In genomic region chr4:89309154-89309553, GRCh38 we compare ENCODE assay signal across 10 cellular contexts. TPM values are rescaled to one million over a fixed set of nuclear protein-coding genes. Genes with fewer than 3 reads are reported as not detected.
DNase-seq lines count a peak whose midpoint lies in the region; ATAC-seq and TF ChIP-seq lines count a peak whose summit lies in the region.
"Not testable (repeated sequence)": the region's sequence is repeated elsewhere in the genome, so short reads cannot be mapped to it uniquely, and the experiment has no call there.
"Had no signal": no experiment of that assay in that cellular context is flagged by ENCODE, and none has a peak within 500 bp of the region (broad histone marks: within the 10 kb centered on the region; RNA-seq: fewer than 3 reads in every experiment).

No MANE protein-coding gene starts in this region.

- H3K36me3 Mint-ChIP-seq in CD4-positive, CD25-positive, alpha-beta regulatory T cell; brain; naive B cell; neural crest cell (ENCODE audit: low read depth): not testable (repeated sequence)
- peaks cover 13% of the 10 kb centered on the region for H3K36me3 Mint-ChIP-seq in activated CD4-positive, alpha-beta T cell treated with anti-CD3 and anti-CD28 coated beads, Interleukin-2, amount 10 ng/mL, durations not matched to agents 24 days and 14 days (ENCODE audit: low read depth)
- H3K36me3 Mint-ChIP-seq in activated T-helper 17 cell treated with anti-CD3 and anti-CD28 coated beads, Interleukin-2, amount 50 U/mL, for 72 hours (ENCODE audit: low read depth) = peaks cover 24% of the 10 kb centered on the region

- H3K4me3 ChIP-seq in CD4-positive, CD25-positive, alpha-beta regulatory T cell (ENCODE audit: low read depth, low read length); HEK293 (ENCODE audit: low read depth, low read length): not testable (repeated sequence)

- DNase-seq in CD4-positive, CD25-positive, alpha-beta regulatory T cell; activated CD4-positive, alpha-beta T cell treated with anti-CD3 and anti-CD28 coated beads, Interleukin-2, amount 10 ng/mL, durations not matched to agents 24 days and 14 days; naive B cell; neural crest cell (ENCODE audit: low read depth, low spot score): not testable (repeated sequence)

- H3K4me1 Mint-ChIP-seq in CD4-positive, CD25-positive, alpha-beta regulatory T cell = peaks cover 17 to 63% (median 47%) of the 10 kb centered on the region in 4 donors
- H3K4me1 Mint-ChIP-seq in activated CD4-positive, alpha-beta T cell treated with anti-CD3 and anti-CD28 coated beads, Interleukin-2, amount 10 ng/mL, durations not matched to agents 24 days and 14 days = peaks cover 45% of the 10 kb centered on the region
- H3K4me1 Mint-ChIP-seq in activated T-helper 17 cell treated with anti-CD3 and anti-CD28 coated beads, Interleukin-2, amount 50 U/mL, for 72 hours = peaks cover 11% of the 10 kb centered on the region
- H3K4me1 Mint-ChIP-seq in brain = peaks cover 31% of the 10 kb centered on the region
- H3K4me1 Mint-ChIP-seq in naive B cell = peaks cover 10 to 25% (median 13%) of the 10 kb centered on the region in 3 donors
- H3K4me1 Mint-ChIP-seq in neural crest cell = peaks cover 13% of the 10 kb centered on the region

- not testable (repeated sequence) for ATAC-seq in CD4-positive, CD25-positive, alpha-beta regulatory T cell (ENCODE audit: low read depth in 2 of 2); activated T-helper 17 cell treated with anti-CD3 and anti-CD28 coated beads, Interleukin-2, amount 50 U/mL, for 72 hours (replicated peaks); naive B cell (ENCODE audit: low read depth in 2 of 2)

- not testable (repeated sequence) for H3K36me3 ChIP-seq in CD4-positive, CD25-positive, alpha-beta regulatory T cell (ENCODE audit: control insufficient read depth, insufficient read depth, low read length); HEK293 (ENCODE audit: control insufficient read depth in 2 of 2, insufficient read depth in 1 of 2, low read length in 2 of 2)

- H3K27ac Mint-ChIP-seq in CD4-positive, CD25-positive, alpha-beta regulatory T cell = peak overlapping the region in 2 of 3 donors; percentile 8 to 82
- peak overlapping the region; percentile 15 for H3K27ac Mint-ChIP-seq in activated CD4-positive, alpha-beta T cell treated with anti-CD3 and anti-CD28 coated beads, Interleukin-2, amount 10 ng/mL, durations not matched to agents 24 days and 14 days
- not testable (repeated sequence) for H3K27ac Mint-ChIP-seq in activated T-helper 17 cell treated with anti-CD3 and anti-CD28 coated beads, Interleukin-2, amount 50 U/mL, for 72 hours; brain; naive B cell; neural crest cell (ENCODE audit: unreplicated experiment)

- TF ChIP-seq CTCF in HEK293 (tag by site-specific recombination; IDR thresholded peaks at IDR 0.05); brain (conservative IDR thresholded peaks at IDR 0.05); neural crest cell (conservative IDR thresholded peaks at IDR 0.05): not testable (repeated sequence)

- peak overlapping the region in 3 of 4 donors; percentile 96 to 100 (median 98) for H3K4me3 Mint-ChIP-seq in CD4-positive, CD25-positive, alpha-beta regulatory T cell
- peak overlapping the region; percentile 7 for H3K4me3 Mint-ChIP-seq in activated CD4-positive, alpha-beta T cell treated with anti-CD3 and anti-CD28 coated beads, Interleukin-2, amount 10 ng/mL, durations not matched to agents 24 days and 14 days
- peak overlapping the region; percentile 90 for H3K4me3 Mint-ChIP-seq in activated T-helper 17 cell treated with anti-CD3 and anti-CD28 coated beads, Interleukin-2, amount 50 U/mL, for 72 hours
- peak overlapping the region in 3 of 5 experiments; percentile 10 to 89 (median 49) for H3K4me3 Mint-ChIP-seq in brain
- peak overlapping the region in 5 of 8 donors; percentile 7 to 72 (median 49) for H3K4me3 Mint-ChIP-seq in naive B cell
- H3K4me3 Mint-ChIP-seq in neural crest cell = peak overlapping the region; percentile 11

- H3K9me3 ChIP-seq in CD4-positive, CD25-positive, alpha-beta regulatory T cell (ENCODE audit: control insufficient read depth in 2 of 2, low read length in 2 of 2); HEK293 (ENCODE audit: control insufficient read depth, insufficient read depth, low read depth, low read length): not testable (repeated sequence)

- not testable (repeated sequence) for H3K27me3 ChIP-seq in CD4-positive, CD25-positive, alpha-beta regulatory T cell (ENCODE audit: control insufficient read depth, insufficient read depth, low read length)

- not testable (repeated sequence) for H3K9me3 Mint-ChIP-seq in CD4-positive, CD25-positive, alpha-beta regulatory T cell; activated CD4-positive, alpha-beta T cell treated with anti-CD3 and anti-CD28 coated beads, Interleukin-2, amount 10 ng/mL, durations not matched to agents 24 days and 14 days; activated T-helper 17 cell treated with anti-CD3 and anti-CD28 coated beads, Interleukin-2, amount 50 U/mL, for 72 hours; brain; naive B cell; neural crest cell

- intact Hi-C loops in activated CD4-positive, alpha-beta T cell treated with anti-CD3 and anti-CD28 coated beads, Interleukin-2, amount 10 ng/mL, durations not matched to agents 24 days and 14 days (cut with micrococcal nuclease) = loop anchor here (5.0 kb wide), 1 partner anchor 58 kb away; no protein-coding TSS in a partner anchor

- H3K4me1 ChIP-seq in CD4-positive, CD25-positive, alpha-beta regulatory T cell (ENCODE audit: control insufficient read depth, insufficient read depth, low read length, poor library complexity, severe bottlenecking) = peaks cover 52% of the 10 kb centered on the region
- not testable (repeated sequence) for H3K4me1 ChIP-seq in HEK293 (ENCODE audit: control insufficient read depth, insufficient read depth, low read length)

- H3K27ac ChIP-seq in CD4-positive, CD25-positive, alpha-beta regulatory T cell (ENCODE audit: insufficient read depth, low read length, poor library complexity, severe bottlenecking) = peak overlapping the region; percentile 2
- H3K27ac ChIP-seq in HEK293 (ENCODE audit: extremely low read depth, low read depth, low read length) = not testable (repeated sequence)

- H3K27me3 Mint-ChIP-seq in CD4-positive, CD25-positive, alpha-beta regulatory T cell; activated CD4-positive, alpha-beta T cell treated with anti-CD3 and anti-CD28 coated beads, Interleukin-2, amount 10 ng/mL, durations not matched to agents 24 days and 14 days; activated T-helper 17 cell treated with anti-CD3 and anti-CD28 coated beads, Interleukin-2, amount 50 U/mL, for 72 hours: not testable (repeated sequence)
- peaks cover 18% of the 10 kb centered on the region for H3K27me3 Mint-ChIP-seq in brain
- peaks cover 24 to 29% (median 25%) of the 10 kb centered on the region in 3 donors for H3K27me3 Mint-ChIP-seq in naive B cell
- H3K27me3 Mint-ChIP-seq in neural crest cell (ENCODE audit: low read depth) = peaks cover 35% of the 10 kb centered on the region

- CTCF ChIA-PET in HEK293 (lab: Yijun Ruan, JAX) = not testable (repeated sequence)

- POLR2A ChIA-PET in HEK293 (lab: Yijun Ruan, JAX) = not testable (repeated sequence)

TF ChIP-seq in HEK293, 187 proteins besides CTCF, POLR2A, EP300 and RAD21:
- TF ChIP-seq ZNF146 (tag by site-specific recombination; IDR thresholded peaks at IDR 0.05) = peak; percentile 96
- TF ChIP-seq ZNF580 (tag by site-specific recombination; IDR thresholded peaks at IDR 0.05) = 0 out of 2 replicates have a peak, but pooled peaks have one; percentile 60
TF ChIP-seq in HEK293: peak in this region for 2; not testable (repeated sequence) for 185.

RNA-seq across cellular contexts. Expression of gene GPRIN3, which starts 1.6 kb away (rescaled TPM):
- total RNA-seq in CD4-positive, CD25-positive, alpha-beta regulatory T cell = 78.9 TPM
- 10 to 100 TPM; 11.7 to 13.4 (median 12.6) TPM for polyA plus RNA-seq in CD4-positive, CD25-positive, alpha-beta regulatory T cell
- 26.2 and 26.8 TPM in 2 replicates for total RNA-seq in activated CD4-positive, alpha-beta T cell treated with anti-CD3 and anti-CD28 coated beads, Interleukin-2, amount 10 ng/mL, durations not matched to agents 24 days and 14 days
- total RNA-seq in activated T-helper 17 cell treated with anti-CD3 and anti-CD28 coated beads, Interleukin-2, amount 50 U/mL, for 72 hours = 10 to 100 TPM; 43.5 to 69.7 TPM
- polyA plus RNA-seq in brain (ENCODE audit: insufficient read depth, low read depth, low replicate concordance) (0.24 TPM), naive B cell (ENCODE audit: low read depth in 6 of 6) (under 1 TPM in 2 of 6 donors, not detected in 4; 0.06 to 0.16 TPM)
- 0.70 and 0.71 TPM in 2 replicates for total RNA-seq in neural crest cell
- total RNA-seq: A673, GM23248 had no signal
- polyA plus RNA-seq: BJ had no signal

Comparison
In these comparisons a context has a peak if more than half of its experiments do, and no peak if none do; other contexts are left out.
1. H3K4me3 Mint-ChIP-seq: peak in every context shown above with its lines; median percentile 98 in CD4-positive, CD25-positive, alpha-beta regulatory T cell; 90 in activated T-helper 17 cell treated with anti-CD3 and anti-CD28 coated beads, Interleukin-2, amount 50 U/mL, for 72 hours; 49 in brain; 49 in naive B cell; 11 in neural crest cell; 7 in activated CD4-positive, alpha-beta T cell treated with anti-CD3 and anti-CD28 coated beads, Interleukin-2, amount 10 ng/mL, durations not matched to agents 24 days and 14 days.
2. RNA of gene GPRIN3, which starts 1.6 kb away (total RNA-seq): 78.9 TPM in CD4-positive, CD25-positive, alpha-beta regulatory T cell (single experiment), 43.5 to 69.7 TPM in activated T-helper 17 cell treated with anti-CD3 and anti-CD28 coated beads, Interleukin-2, amount 50 U/mL, for 72 hours and 26.2 to 26.8 TPM in activated CD4-positive, alpha-beta T cell treated with anti-CD3 and anti-CD28 coated beads, Interleukin-2, amount 10 ng/mL, durations not matched to agents 24 days and 14 days; 0.70 to 0.71 TPM in neural crest cell; every median in the first group is over 10 times any median in the second.